ENCODE assay signal across 4 cellular contexts in the genomic region with DNA sequence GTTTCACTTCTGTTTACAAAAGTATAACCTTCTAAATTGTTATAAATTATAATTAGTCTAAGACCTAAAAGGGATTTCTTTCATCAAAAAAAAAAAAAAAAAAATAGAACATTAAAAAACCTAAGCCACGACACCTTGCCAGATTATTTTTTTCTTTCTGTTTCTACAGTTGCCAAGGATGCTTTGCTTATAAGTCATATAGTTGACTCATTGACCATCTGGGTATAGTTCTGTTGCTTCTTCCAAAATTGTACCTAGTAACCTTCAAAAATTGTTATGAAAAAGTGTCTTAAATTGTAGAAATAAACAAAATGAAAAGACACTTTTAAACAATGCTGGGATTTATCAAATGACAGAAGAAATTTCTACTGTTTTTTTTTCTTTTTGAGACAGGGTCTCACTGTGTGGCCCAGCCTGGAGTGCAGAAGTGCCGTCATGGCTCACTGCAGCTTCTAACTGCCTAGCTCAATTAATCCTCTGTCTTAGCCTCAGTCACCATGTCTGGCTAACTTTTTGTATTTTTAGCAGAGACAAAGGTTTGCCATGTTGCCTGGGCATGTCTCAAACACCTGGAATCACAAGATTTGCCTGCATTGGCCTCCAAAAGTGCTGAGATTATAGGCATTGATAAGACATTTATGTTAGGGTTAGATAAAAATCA. TPM values are rescaled to one million over a fixed set of nuclear protein-coding genes. Genes with fewer than 3 reads are reported as not detected.
"Had no signal": no experiment of that assay in that cellular context is flagged by ENCODE, and none has a peak within 500 bp of the region (broad histone marks: within the 10 kb centered on the region; RNA-seq: fewer than 3 reads in every experiment).

No MANE protein-coding gene starts in this region.

RNA-seq across cellular contexts. Expression of gene HSFY1, which starts 15.4 kb away (rescaled TPM):
- total RNA-seq: LHCN-M2, M059J, MCF 10A, NCI-H460 had no signal
